ENCODE assay signal across 8 cellular contexts in the genomic region with DNA sequence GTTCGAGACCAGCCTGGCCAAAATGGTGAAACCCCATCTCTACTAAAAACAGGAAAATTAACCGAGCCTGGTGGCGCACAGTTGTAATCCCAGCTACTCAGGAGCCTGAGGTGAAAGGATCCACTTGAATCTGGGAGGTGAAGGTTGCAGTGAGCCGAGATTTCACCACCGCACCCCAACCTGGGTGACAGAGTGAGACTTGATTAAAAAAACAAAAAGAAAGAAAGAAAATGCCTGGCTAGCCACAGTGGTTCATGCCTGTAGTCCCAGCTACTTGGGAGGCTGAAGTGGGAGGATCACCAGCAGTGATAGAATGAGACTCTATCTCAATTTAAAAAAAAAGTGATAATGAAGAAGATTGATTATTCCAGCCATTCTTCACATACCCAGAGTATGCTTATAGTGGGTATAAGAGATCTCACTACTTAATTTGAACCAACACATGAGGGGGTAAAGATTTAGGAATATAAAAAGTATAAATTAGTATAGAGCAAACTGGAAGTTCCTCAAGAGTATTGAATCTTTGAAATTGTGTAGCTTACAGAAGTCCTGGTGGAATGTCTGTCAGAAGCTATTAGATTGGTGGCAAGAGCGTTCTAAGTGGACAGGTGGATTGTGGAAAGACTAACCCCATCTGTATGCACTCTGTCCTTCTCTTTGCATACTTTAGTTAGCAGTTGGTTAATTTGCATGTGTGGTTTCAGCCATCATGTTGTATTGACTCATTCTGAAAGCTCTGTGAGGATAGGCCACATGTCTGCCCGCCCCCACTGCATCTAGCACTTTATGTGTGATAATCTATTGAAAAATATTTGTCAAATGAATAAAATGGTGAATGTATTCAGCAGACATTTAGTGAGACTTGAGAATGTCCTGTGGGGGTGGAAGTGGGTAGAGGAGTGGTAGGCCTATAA. TPM values are rescaled to one million over a fixed set of nuclear protein-coding genes. Genes with fewer than 3 reads are reported as not detected.
DNase-seq lines count a peak whose midpoint lies in the region; ATAC-seq lines count a peak whose summit lies in the region.

No MANE protein-coding gene starts in this region.

- H3K9me3 Mint-ChIP-seq in natural killer cell treated with Interleukin-12 subunit alpha and Interleukin-12 subunit beta and Interleukin-15 and Interleukin-18, amount 100 ng/mL, for 72 hours, result no peaks in the 10 kb centered on the region

- peaks cover 14% of the 10 kb centered on the region for H3K36me3 Mint-ChIP-seq in natural killer cell treated with Interleukin-12 subunit alpha and Interleukin-12 subunit beta and Interleukin-15 and Interleukin-18, amount 100 ng/mL, for 72 hours

- peaks cover 42 to 50% of the 10 kb centered on the region in 2 donors for H3K4me1 Mint-ChIP-seq in natural killer cell treated with Interleukin-12 subunit alpha and Interleukin-12 subunit beta and Interleukin-15 and Interleukin-18, amount 100 ng/mL, for 72 hours (ENCODE audit: low read depth in 2 of 2)

- H3K4me3 Mint-ChIP-seq in natural killer cell treated with Interleukin-12 subunit alpha and Interleukin-12 subunit beta and Interleukin-15 and Interleukin-18, amount 100 ng/mL, for 72 hours, result peak overlapping the region; percentile 80

- peak overlapping the region; percentile 88 to 96 for H3K27ac Mint-ChIP-seq in natural killer cell treated with Interleukin-12 subunit alpha and Interleukin-12 subunit beta and Interleukin-15 and Interleukin-18, amount 100 ng/mL, for 72 hours

- DNase-seq in DMS 273 (lab: John Stamatoyannopoulos, UW; ENCODE audit: unreplicated experiment), result peak; percentile 99
- DNase-seq in activated T-cell treated with anti-CD3 and anti-CD28 coated beads for 48 hours (ENCODE audit: low read depth), result peak; percentile 52
- DNase-seq in natural killer cell treated with Interleukin-12 subunit alpha and Interleukin-12 subunit beta and Interleukin-15 and Interleukin-18, amount 100 ng/mL, for 72 hours (ENCODE audit: low spot score), result peak; percentile 76
- no peak for DNase-seq in NCI-H1092 (lab: John Stamatoyannopoulos, UW)
- DNase-seq in middle frontal gyrus (ENCODE audit: extremely low spot score, low spot score), result no peak
- DNase-seq in cerebellum (ENCODE audit: low spot score), result no peak

- ATAC-seq in GM21381 (IDR thresholded peaks at IDR 0.05; ENCODE audit: unreplicated experiment) (peak; percentile 94), HG03565 (IDR thresholded peaks at IDR 0.05; ENCODE audit: unreplicated experiment) (peak; percentile 90)
- ATAC-seq in natural killer cell treated with Interleukin-12 subunit alpha and Interleukin-12 subunit beta and Interleukin-15 and Interleukin-18, amount 100 ng/mL, for 72 hours, result peak; percentile 96 to 99

- H3K27me3 Mint-ChIP-seq in natural killer cell treated with Interleukin-12 subunit alpha and Interleukin-12 subunit beta and Interleukin-15 and Interleukin-18, amount 100 ng/mL, for 72 hours, result no peaks in the 10 kb centered on the region

RNA-seq across cellular contexts. Expression of gene RLF, which starts 25.0 kb away (rescaled TPM):
- total RNA-seq in natural killer cell treated with Interleukin-12 subunit alpha and Interleukin-12 subunit beta and Interleukin-15 and Interleukin-18, amount 100 ng/mL, for 72 hours, result 10 to 100 TPM; 19.5 to 24.5 TPM
- total RNA-seq in cerebellum, result 60.9 TPM

Comparison
In these comparisons a context has a peak if more than half of its experiments do, and no peak if none do; other contexts are left out.
1. DNase-seq: peak in DMS 273 (single experiment), activated T-cell treated with anti-CD3 and anti-CD28 coated beads for 48 hours (single experiment) and natural killer cell treated with Interleukin-12 subunit alpha and Interleukin-12 subunit beta and Interleukin-15 and Interleukin-18, amount 100 ng/mL, for 72 hours (single experiment); none in NCI-H1092 (single experiment), middle frontal gyrus (single experiment) and cerebellum (single experiment).
2. Peak in every context shown above with its lines, with median percentiles within 50 percentile points of each other: ATAC-seq.